16 cellular contexts compared by ENCODE assay signal in the genomic region with DNA sequence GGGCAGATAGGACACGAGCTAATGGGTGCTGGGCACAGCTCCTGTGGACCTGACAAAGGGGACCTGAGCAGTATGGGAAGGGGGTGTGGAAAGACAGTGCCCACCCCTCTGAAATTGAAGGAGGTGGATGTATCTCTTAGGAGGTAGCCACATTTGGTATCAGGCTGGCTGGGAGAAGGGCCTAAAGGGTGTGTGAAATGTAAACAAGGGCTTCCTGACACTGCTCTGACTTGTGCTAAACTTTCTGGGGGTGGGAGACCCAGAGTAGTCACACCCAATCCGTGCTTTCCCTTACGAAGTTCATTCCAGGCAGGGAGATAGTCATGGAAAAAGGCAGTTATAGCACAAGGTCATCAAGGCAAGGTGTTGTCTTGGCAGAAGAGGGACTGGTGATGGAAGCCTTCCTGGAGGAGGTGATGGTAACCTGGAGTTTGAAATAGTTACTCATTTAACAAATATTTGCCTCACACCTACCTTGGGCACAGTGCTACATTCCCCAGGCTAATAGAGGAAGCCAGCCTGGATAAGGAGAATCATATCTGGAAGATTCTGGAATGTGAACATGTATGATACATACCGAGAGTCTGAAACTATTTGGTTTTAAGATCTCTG.
"Had no signal": no experiment of that assay in that cellular context is flagged by ENCODE, and none has a peak within 500 bp of the region (broad histone marks: within the 10 kb centered on the region; RNA-seq: fewer than 3 reads in every experiment).

No MANE protein-coding gene starts in this region.

- H3K27me3 ChIP-seq: body of pancreas, ovary, transverse colon had no signal

- H3K36me3 Mint-ChIP-seq: activated naive CD4-positive, alpha-beta T cell treated with anti-CD3 and anti-CD28 coated beads, Interleukin-2, amount 50 U/mL, for 72 hours had no signal

- H3K4me3 Mint-ChIP-seq: activated CD4-positive, alpha-beta memory T cell treated with anti-CD3 and anti-CD28 coated beads, Interleukin-2, amount 10 ng/mL, durations not matched to agents 7 days and 5 days; activated T-cell treated with anti-CD3 and anti-CD28 coated beads, Interleukin-2, amount 50 U/mL, for 72 hours; central memory CD8-positive, alpha-beta T cell; T-helper 1 cell treated with Interleukin-12 subunit alpha and Interleukin-12 subunit beta and Interleukin-4 antibody, amounts not matched to agents 30 μg/mL and 1 μg/mL, for 36 hours had no signal

- H3K36me3 ChIP-seq: ovary, transverse colon had no signal

- DNase-seq: activated CD4-positive, alpha-beta memory T cell treated with anti-CD3 and anti-CD28 coated beads, Interleukin-2, amount 10 ng/mL, durations not matched to agents 7 days and 5 days; activated CD4-positive, alpha-beta T cell treated with anti-CD3 and anti-CD28 coated beads for 4 hours; activated gamma-delta T cell; activated T-cell treated with anti-CD3 and anti-CD28 coated beads, Interleukin-2, amount 50 U/mL, for 72 hours; body of pancreas; foreskin fibroblast; lower lobe of right lung; midbrain; ovary; stimulated activated naive CD8-positive, alpha-beta T cell treated with anti-CD3 and anti-CD28 coated beads, Interleukin-15, Interleukin-2, amounts not matched to agents 100 U/mL and 50 U/mL, for 24 hours had no signal

- H3K27me3 Mint-ChIP-seq: activated CD4-positive, alpha-beta memory T cell treated with anti-CD3 and anti-CD28 coated beads, Interleukin-2, amount 10 ng/mL, durations not matched to agents 7 days and 5 days; central memory CD8-positive, alpha-beta T cell had no signal

- H3K9me3 ChIP-seq: body of pancreas, lower lobe of right lung, ovary, transverse colon had no signal

- H3K9me3 Mint-ChIP-seq: activated CD4-positive, alpha-beta memory T cell treated with anti-CD3 and anti-CD28 coated beads, Interleukin-2, amount 10 ng/mL, durations not matched to agents 7 days and 5 days; activated naive CD4-positive, alpha-beta T cell treated with anti-CD3 and anti-CD28 coated beads, Interleukin-2, amount 50 U/mL, for 72 hours; activated T-cell treated with anti-CD3 and anti-CD28 coated beads, Interleukin-2, amount 50 U/mL, for 72 hours; central memory CD8-positive, alpha-beta T cell; T-helper 1 cell treated with Interleukin-12 subunit alpha and Interleukin-12 subunit beta and Interleukin-4 antibody, amounts not matched to agents 30 μg/mL and 1 μg/mL, for 36 hours had no signal

- H3K4me3 ChIP-seq: body of pancreas, coronary artery, lower lobe of right lung, ovary, transverse colon had no signal

- ATAC-seq: activated naive CD4-positive, alpha-beta T cell treated with anti-CD3 and anti-CD28 coated beads, Interleukin-2, amount 50 U/mL, for 72 hours; activated T-cell treated with anti-CD3 and anti-CD28 coated beads, Interleukin-2, amount 50 U/mL, for 72 hours; body of pancreas; lower lobe of right lung; sciatic nerve; stimulated activated naive CD8-positive, alpha-beta T cell treated with anti-CD3 and anti-CD28 coated beads, Interleukin-15, Interleukin-2, amounts not matched to agents 100 U/mL and 50 U/mL, for 24 hours had no signal

- H3K27ac Mint-ChIP-seq: activated CD4-positive, alpha-beta memory T cell treated with anti-CD3 and anti-CD28 coated beads, Interleukin-2, amount 10 ng/mL, durations not matched to agents 7 days and 5 days; activated T-cell treated with anti-CD3 and anti-CD28 coated beads, Interleukin-2, amount 50 U/mL, for 72 hours; T-helper 1 cell treated with Interleukin-12 subunit alpha and Interleukin-12 subunit beta and Interleukin-4 antibody, amounts not matched to agents 30 μg/mL and 1 μg/mL, for 36 hours had no signal
